ENCODE assay signal across 5 cellular contexts in genomic region chr6:154811663-154812062, GRCh38.
DNase-seq lines count a peak whose midpoint lies in the region; ATAC-seq, FAIRE-seq and TF ChIP-seq lines count a peak whose summit lies in the region.
"Not testable (repeated sequence)": the region's sequence is repeated elsewhere in the genome, so short reads cannot be mapped to it uniquely, and the experiment has no call there.

No MANE protein-coding gene starts in this region.

- not testable (repeated sequence) for H3K9me3 Mint-ChIP-seq in endothelial cell (ENCODE audit: unreplicated experiment)

- TF ChIP-seq POLR2A in K562 (conservative IDR thresholded peaks at IDR 0.05) = not testable (repeated sequence)

- BruUV-seq in K562 (replicated peaks; lab: Mats Ljungman, UMichigan) = not testable (repeated sequence)

- H3K4me3 Mint-ChIP-seq in endothelial cell (ENCODE audit: unreplicated experiment) = peak overlapping the region; percentile 77

- H3K36me3 ChIP-seq in HEK293 (ENCODE audit: control insufficient read depth in 2 of 2, insufficient read depth in 1 of 2, low read length in 2 of 2) (peaks cover 65 to 95% of the 10 kb centered on the region in 2 experiments), K562 (ENCODE audit: control insufficient read depth, insufficient read depth, low read length) (peaks cover 97% of the 10 kb centered on the region)

- peak; percentile 18 for FAIRE-seq in GM19239 (lab: Jason Lieb, UNC)
- not testable (repeated sequence) for FAIRE-seq in K562 (lab: Jason Lieb, UNC)

- not testable (repeated sequence) for H3K4me2 ChIP-seq in K562 (ENCODE audit: insufficient read depth, low read length)

- not testable (repeated sequence) for H3K27me3 ChIP-seq in K562 (ENCODE audit: control insufficient read depth in 2 of 2, insufficient read depth in 2 of 2, low read length in 2 of 2)

- not testable (repeated sequence) for H3K4me1 Mint-ChIP-seq in endothelial cell (ENCODE audit: unreplicated experiment)

- H3K27ac Mint-ChIP-seq in endothelial cell (ENCODE audit: unreplicated experiment) = not testable (repeated sequence)

- in situ Hi-C loops in K562 (cut with MboI) = loop anchor here (25.0 kb wide), 1 partner anchor 649 kb away; no protein-coding TSS in a partner anchor

- intact Hi-C loops in K562 (cut with micrococcal nuclease) = not testable (repeated sequence)

- not testable (repeated sequence) for TF ChIP-seq RAD21 in K562 (CRISPR knock-in tag; conservative IDR thresholded peaks at IDR 0.05 in 1 of 2, IDR thresholded peaks at IDR 0.05 in 1 of 2)

- 98% methylated on average over 3 of the region's 3 CpGs for WGBS in K562 (ENCODE audit: insufficient coverage, low coverage, missing lambda C conversion rate)

- H3K27me3 Mint-ChIP-seq in endothelial cell (ENCODE audit: unreplicated experiment) = not testable (repeated sequence)

- not testable (repeated sequence) for H3K4me1 ChIP-seq in HEK293 (ENCODE audit: control insufficient read depth, insufficient read depth, low read length); K562 (replicated peaks in 1 of 2; ENCODE audit: control insufficient read depth in 2 of 2, insufficient read depth in 2 of 2, low read length in 2 of 2)

- H3K79me2 ChIP-seq in K562 (ENCODE audit: control insufficient read depth, insufficient read depth, low read length) = not testable (repeated sequence)

- CTCF ChIA-PET in HEK293 (lab: Yijun Ruan, JAX) = interaction anchor here (0.6 to 1.0 kb wide), 3 partner anchors 11 to 269 kb away, joined by 3 to 5 read pairs (median 3); no protein-coding TSS in a partner anchor
- CTCF ChIA-PET in K562 (lab: Yijun Ruan, JAX; ENCODE audit: low intra/inter-chr PET ratio) = not testable (repeated sequence)

- H2AFZ ChIP-seq in K562 (ENCODE audit: low read depth, low read length) = not testable (repeated sequence)

- not testable (repeated sequence) for TF ChIP-seq CTCF in HEK293 (tag by site-specific recombination; IDR thresholded peaks at IDR 0.05); K562 (IDR thresholded peaks at IDR 0.05 in 2 of 3, conservative IDR thresholded peaks at IDR 0.05 in 1 of 3; ENCODE audit: insufficient read depth in 2 of 3, low read depth in 1 of 3, low read length in 3 of 3); endothelial cell (IDR thresholded peaks at IDR 0.05; ENCODE audit: unreplicated experiment); fibroblast of villous mesenchyme (IDR thresholded peaks at IDR 0.05; ENCODE audit: insufficient read depth, low read depth, low read length)

- H3K9ac ChIP-seq in K562 (ENCODE audit: insufficient read depth in 1 of 2, low read depth in 2 of 2, low read length in 2 of 2) = not testable (repeated sequence)

- H3K36me3 Mint-ChIP-seq in endothelial cell (ENCODE audit: low read depth, unreplicated experiment) = peaks cover 39% of the 10 kb centered on the region

- H3K4me3 ChIP-seq in HEK293 (ENCODE audit: low read depth, low read length); K562; fibroblast of villous mesenchyme (ENCODE audit: low read depth, low read length): not testable (repeated sequence)

- not testable (repeated sequence) for H3K9me1 ChIP-seq in K562 (ENCODE audit: control insufficient read depth, insufficient read depth, low read length)

- POLR2A ChIA-PET in HEK293 (lab: Yijun Ruan, JAX); K562 (lab: Yijun Ruan, JAX): not testable (repeated sequence)

- not testable (repeated sequence) for H3K9me3 ChIP-seq in HEK293 (ENCODE audit: control insufficient read depth, insufficient read depth, low read depth, low read length); K562 (replicated peaks; ENCODE audit: control insufficient read depth, insufficient read depth, low read depth, low read length)

- ATAC-seq in K562 = not testable (repeated sequence)

- not testable (repeated sequence) for DNase-seq in GM19239 (ENCODE audit: insufficient read length, low spot score); K562 (ENCODE audit: extremely low read depth in 1 of 4, low spot score in 3 of 4); endothelial cell (ENCODE audit: low spot score)
- DNase-seq in fibroblast of villous mesenchyme (ENCODE audit: low read depth) = peak; percentile 36

- not testable (repeated sequence) for TF ChIP-seq EP300 in K562 (IDR thresholded peaks at IDR 0.05; ENCODE audit: low read length)

- not testable (repeated sequence) for H3K27ac ChIP-seq in HEK293 (ENCODE audit: extremely low read depth, low read depth, low read length); K562 (ENCODE audit: extremely low read depth, low read depth, low read length)

- H4K20me1 ChIP-seq in K562 (replicated peaks; ENCODE audit: control insufficient read depth, insufficient read depth, low read length) = not testable (repeated sequence)

TF ChIP-seq in HEK293, 187 proteins besides CTCF, POLR2A, EP300 and RAD21:
- peak; percentile 99 for TF ChIP-seq ZNF146 (tag by site-specific recombination; IDR thresholded peaks at IDR 0.05)

TF ChIP-seq in K562, 482 proteins besides CTCF, POLR2A, EP300 and RAD21:
- TF ChIP-seq BCOR (IDR thresholded peaks at IDR 0.05) (0 out of 2 replicates have a peak, but pooled peaks have one; percentile 12), ZNF146 (CRISPR knock-in tag; IDR thresholded peaks at IDR 0.05; ENCODE audit: unreplicated experiment) (peak; percentile 89)
